In genomic region chr4:107069049-107069448, GRCh38 we compare ENCODE assay signal across 15 cellular contexts. TPM values are rescaled to one million over a fixed set of nuclear protein-coding genes. Genes with fewer than 3 reads are reported as not detected.
DNase-seq lines count a peak whose midpoint lies in the region; ATAC-seq and TF ChIP-seq lines count a peak whose summit lies in the region.
"Had no signal": no experiment of that assay in that cellular context is flagged by ENCODE, and none has a peak within 500 bp of the region (broad histone marks: within the 10 kb centered on the region; RNA-seq: fewer than 3 reads in every experiment).

No MANE protein-coding gene starts in this region.

- peak; percentile 64 for ATAC-seq in HG02884 (IDR thresholded peaks at IDR 0.05; ENCODE audit: unreplicated experiment)
- ATAC-seq in SK-N-SH treated with all-trans-retinoic acid at 6 μM for 48 hours: peak; percentile 86
- no peak for ATAC-seq in stimulated activated memory B cell treated with anti-CD40 and anti-IgM and Interleukin-4, amounts not matched to agents 10 μg/mL and 1 μg/mL and 100 μg/mL, for 72 hours
- no peak for ATAC-seq in HG03439 (IDR thresholded peaks at IDR 0.05; ENCODE audit: unreplicated experiment)
- ATAC-seq: stimulated activated naive CD8-positive, alpha-beta T cell treated with anti-CD3 and anti-CD28 coated beads, Interleukin-15, Interleukin-2, amounts not matched to agents 100 U/mL and 50 U/mL, for 24 hours had no signal

- DNase-seq in GM04504 (ENCODE audit: low read depth) (peak; percentile 17), glomerular endothelial cell (ENCODE audit: extremely low read depth, low read depth, low spot score) (peak; percentile 29), NCI-H146 (lab: John Stamatoyannopoulos, UW) (no peak), occipital lobe (lab: John Stamatoyannopoulos, UW) (no peak)
- DNase-seq: activated CD8-positive, alpha-beta memory T cell treated with anti-CD3 and anti-CD28 coated beads for 24 hours; activated naive CD8-positive, alpha-beta T cell treated with anti-CD3 and anti-CD28 coated beads, Interleukin-2, amount 10 ng/mL, durations not matched to agents 7 days and 5 days; CD4-positive, alpha-beta memory T cell; NCI-H1092; NCI-H774; nephron progenitor cell; stimulated activated naive CD8-positive, alpha-beta T cell treated with anti-CD3 and anti-CD28 coated beads, Interleukin-15, Interleukin-2, amounts not matched to agents 100 U/mL and 50 U/mL, for 24 hours had no signal

- no peaks in the 10 kb centered on the region for H3K36me3 Mint-ChIP-seq in stimulated activated memory B cell treated with anti-CD40 and anti-IgM and Interleukin-4, amounts not matched to agents 10 μg/mL and 1 μg/mL and 100 μg/mL, for 72 hours
- H3K36me3 Mint-ChIP-seq: activated naive CD8-positive, alpha-beta T cell treated with anti-CD3 and anti-CD28 coated beads, Interleukin-2, amount 10 ng/mL, durations not matched to agents 7 days and 5 days; CD4-positive, alpha-beta memory T cell had no signal

- no peaks in the 10 kb centered on the region for H3K4me1 Mint-ChIP-seq in stimulated activated memory B cell treated with anti-CD40 and anti-IgM and Interleukin-4, amounts not matched to agents 10 μg/mL and 1 μg/mL and 100 μg/mL, for 72 hours
- H3K4me1 Mint-ChIP-seq: activated naive CD8-positive, alpha-beta T cell treated with anti-CD3 and anti-CD28 coated beads, Interleukin-2, amount 10 ng/mL, durations not matched to agents 7 days and 5 days; CD4-positive, alpha-beta memory T cell; nephron progenitor cell had no signal

- H3K27ac Mint-ChIP-seq in stimulated activated memory B cell treated with anti-CD40 and anti-IgM and Interleukin-4, amounts not matched to agents 10 μg/mL and 1 μg/mL and 100 μg/mL, for 72 hours: no peak overlapping the region
- H3K27ac Mint-ChIP-seq: activated naive CD8-positive, alpha-beta T cell treated with anti-CD3 and anti-CD28 coated beads, Interleukin-2, amount 10 ng/mL, durations not matched to agents 7 days and 5 days; CD4-positive, alpha-beta memory T cell; nephron progenitor cell had no signal

- no peaks in the 10 kb centered on the region for H3K9me3 Mint-ChIP-seq in stimulated activated memory B cell treated with anti-CD40 and anti-IgM and Interleukin-4, amounts not matched to agents 10 μg/mL and 1 μg/mL and 100 μg/mL, for 72 hours
- H3K9me3 Mint-ChIP-seq: activated naive CD8-positive, alpha-beta T cell treated with anti-CD3 and anti-CD28 coated beads, Interleukin-2, amount 10 ng/mL, durations not matched to agents 7 days and 5 days had no signal

- no peaks in the 10 kb centered on the region for H3K27me3 Mint-ChIP-seq in stimulated activated memory B cell treated with anti-CD40 and anti-IgM and Interleukin-4, amounts not matched to agents 10 μg/mL and 1 μg/mL and 100 μg/mL, for 72 hours
- H3K27me3 Mint-ChIP-seq: activated naive CD8-positive, alpha-beta T cell treated with anti-CD3 and anti-CD28 coated beads, Interleukin-2, amount 10 ng/mL, durations not matched to agents 7 days and 5 days; CD4-positive, alpha-beta memory T cell had no signal

- H3K4me3 Mint-ChIP-seq in stimulated activated memory B cell treated with anti-CD40 and anti-IgM and Interleukin-4, amounts not matched to agents 10 μg/mL and 1 μg/mL and 100 μg/mL, for 72 hours: no peak overlapping the region
- H3K4me3 Mint-ChIP-seq: activated naive CD8-positive, alpha-beta T cell treated with anti-CD3 and anti-CD28 coated beads, Interleukin-2, amount 10 ng/mL, durations not matched to agents 7 days and 5 days; nephron progenitor cell had no signal

TF ChIP-seq in SK-N-SH treated with all-trans-retinoic acid at 6 μM for 48 hours, 23 proteins besides CTCF, POLR2A, EP300 and RAD21:
- TF ChIP-seq TSHZ2 (CRISPR knock-in tag; IDR thresholded peaks at IDR 0.05) (no peak), BACH2 (CRISPR knock-in tag; IDR thresholded peaks at IDR 0.05; ENCODE audit: borderline replicate concordance) (no peak), ZNF565 (CRISPR knock-in tag; conservative IDR thresholded peaks at IDR 0.05; ENCODE audit: low read depth) (no peak), ZFP3 (CRISPR knock-in tag; IDR thresholded peaks at IDR 0.05) (no peak), POU6F1 (CRISPR knock-in tag; IDR thresholded peaks at IDR 0.05; ENCODE audit: borderline replicate concordance, low read depth) (no peak), TCF4 (CRISPR knock-in tag; IDR thresholded peaks at IDR 0.05; ENCODE audit: borderline replicate concordance) (no peak), ESRRG (CRISPR knock-in tag; IDR thresholded peaks at IDR 0.05) (no peak), RARB (CRISPR knock-in tag; IDR thresholded peaks at IDR 0.05) (no peak), OSR1 (CRISPR knock-in tag; IDR thresholded peaks at IDR 0.05) (no peak), PATZ1 (CRISPR knock-in tag; IDR thresholded peaks at IDR 0.05; ENCODE audit: borderline replicate concordance) (no peak), SNAI2 (CRISPR knock-in tag; IDR thresholded peaks at IDR 0.05) (no peak), ZNF70 (CRISPR knock-in tag; IDR thresholded peaks at IDR 0.05) (no peak), CREB5 (CRISPR knock-in tag; IDR thresholded peaks at IDR 0.05; ENCODE audit: low read depth) (no peak), CSDC2 (CRISPR knock-in tag; IDR thresholded peaks at IDR 0.05) (no peak)

RNA-seq across cellular contexts. Expression of gene DKK2, which starts 32.9 kb away (rescaled TPM):
- total RNA-seq in glomerular endothelial cell (0.06 and 0.29 TPM in 2 replicates), occipital lobe (3.1 TPM)
- total RNA-seq: activated naive CD8-positive, alpha-beta T cell treated with anti-CD3 and anti-CD28 coated beads, Interleukin-2, amount 10 ng/mL, durations not matched to agents 7 days and 5 days; CD4-positive, alpha-beta memory T cell had no signal

Comparison
In these comparisons a context has a peak if more than half of its experiments do, and no peak if none do; other contexts are left out.
1. DNase-seq: peak in GM04504 (single experiment) and glomerular endothelial cell (single experiment); none in NCI-H146 (single experiment) and occipital lobe (single experiment).
2. ATAC-seq: peak in HG02884 (single experiment) and SK-N-SH treated with all-trans-retinoic acid at 6 μM for 48 hours (single experiment); none in stimulated activated memory B cell treated with anti-CD40 and anti-IgM and Interleukin-4, amounts not matched to agents 10 μg/mL and 1 μg/mL and 100 μg/mL, for 72 hours (single experiment) and HG03439 (single experiment).